In the genomic region with DNA sequence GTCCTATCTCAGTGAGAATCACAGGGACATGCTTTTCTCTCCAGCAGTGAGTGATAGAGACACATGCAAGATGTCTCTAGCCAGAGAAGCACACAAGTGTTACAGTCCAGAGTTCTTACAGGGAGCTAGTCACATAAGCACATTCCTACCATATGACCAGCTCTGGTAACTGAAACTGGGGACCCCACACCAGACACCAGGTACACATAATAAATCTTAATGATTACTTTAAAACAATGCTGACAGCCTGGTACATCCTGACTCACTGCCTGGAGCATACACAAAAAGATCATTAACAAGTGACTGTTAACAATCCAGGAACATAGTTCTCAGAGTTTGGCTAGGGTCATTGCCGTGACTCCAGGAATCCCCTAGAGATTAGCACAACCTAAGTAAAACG, we compare ENCODE assay signal across 18 cellular contexts. TPM values are rescaled to one million over a fixed set of nuclear protein-coding genes. Genes with fewer than 3 reads are reported as not detected.
A peak's percentile ranks its signal among the peaks of the same experiment; 100 is the strongest.
DNase-seq lines count a peak whose midpoint lies in the region; ATAC-seq, FAIRE-seq and TF ChIP-seq lines count a peak whose summit lies in the region.
"Had no signal": no experiment of that assay in that cellular context is flagged by ENCODE, and none has a peak within 500 bp of the region (broad histone marks: within the 10 kb centered on the region; RNA-seq: fewer than 3 reads in every experiment).

No MANE protein-coding gene starts in this region.

- H3K36me3 Mint-ChIP-seq in natural killer cell treated with Interleukin-12 subunit alpha and Interleukin-12 subunit beta and Interleukin-15 and Interleukin-18, amount 100 ng/mL, for 72 hours, result peaks cover 11% of the 10 kb centered on the region

- DNase-seq in A172 (ENCODE audit: low spot score) (peak; percentile 50), HTR-8/SVneo (ENCODE audit: insufficient read length, low spot score) (peak; percentile 2), endothelial cell of umbilical vein (ENCODE audit: low read depth, low spot score) (peak; percentile 70), mesenchymal stem cell (peak; percentile 88), small intestine (no peak), left lung (no peak)
- no peak for DNase-seq in stimulated activated CD4-positive, alpha-beta T cell treated with anti-CD3 and anti-CD28 coated beads, Interleukin-4, amount 100 ng/mL, for 4 hours
- DNase-seq in natural killer cell treated with Interleukin-12 subunit alpha and Interleukin-12 subunit beta and Interleukin-15 and Interleukin-18, amount 100 ng/mL, for 72 hours (ENCODE audit: low spot score), result no peak
- DNase-seq: activated CD4-positive, alpha-beta memory T cell treated with anti-CD3 and anti-CD28 coated beads for 36 hours; activated gamma-delta T cell; esophagus squamous epithelium; GOT3; naive thymus-derived CD4-positive, alpha-beta T cell; NCI-H2227 treated with DMSO at 0.1 percent for 48 hours; RPMI8226 had no signal

- H3K4me2 ChIP-seq in endothelial cell of umbilical vein (ENCODE audit: insufficient read depth, low read length) (peak overlapping the region; percentile 61), mesenchymal stem cell (ENCODE audit: low read length, poor library complexity, severe bottlenecking) (no peak overlapping the region)

- peak overlapping the region in 1 of 2 donors; percentile 4 for H3K27ac Mint-ChIP-seq in natural killer cell treated with Interleukin-12 subunit alpha and Interleukin-12 subunit beta and Interleukin-15 and Interleukin-18, amount 100 ng/mL, for 72 hours
- H3K27ac Mint-ChIP-seq: activated CD4-positive, alpha-beta memory T cell treated with anti-CD3 and anti-CD28 coated beads for 36 hours; naive thymus-derived CD4-positive, alpha-beta T cell had no signal

- H3K4me1 Mint-ChIP-seq in natural killer cell treated with Interleukin-12 subunit alpha and Interleukin-12 subunit beta and Interleukin-15 and Interleukin-18, amount 100 ng/mL, for 72 hours (ENCODE audit: low read depth in 2 of 2), result peaks cover 7 to 9% of the 10 kb centered on the region in 2 donors

- TF ChIP-seq POLR2A in endothelial cell of umbilical vein (IDR thresholded peaks at IDR 0.05; ENCODE audit: low read depth, low read length), result no peak

- TF ChIP-seq CTCF in endothelial cell of umbilical vein (IDR thresholded peaks at IDR 0.05; ENCODE audit: extremely low read depth in 1 of 2, insufficient read depth in 1 of 2, low read depth in 1 of 2, low read length in 2 of 2) (no peak), left lung (IDR thresholded peaks at IDR 0.05) (no peak)

- H3K9me1 ChIP-seq in endothelial cell of umbilical vein (replicated peaks; ENCODE audit: control insufficient read depth, extremely low read depth, insufficient read depth, low read length), result no peaks in the 10 kb centered on the region

- H2AK5ac ChIP-seq in mesenchymal stem cell (ENCODE audit: low read length, severe bottlenecking), result no peak overlapping the region

- H3K9me3 ChIP-seq in endothelial cell of umbilical vein (replicated peaks; ENCODE audit: control insufficient read depth, insufficient read depth, low read length), result no peaks in the 10 kb centered on the region
- no peaks in the 10 kb centered on the region for H3K9me3 ChIP-seq in mesenchymal stem cell (ENCODE audit: control insufficient read depth, low read length)
- H3K9me3 ChIP-seq in small intestine (ENCODE audit: control insufficient read depth, low read depth), result no peaks in the 10 kb centered on the region
- peaks cover 0 to 7% of the 10 kb centered on the region in 2 donors for H3K9me3 ChIP-seq in left lung
- H3K9me3 ChIP-seq: esophagus squamous epithelium had no signal

- BruUV-seq in endothelial cell of umbilical vein (replicated peaks; lab: Mats Ljungman, UMichigan), result no TSS peak

- no peak overlapping the region for H3K4me3 Mint-ChIP-seq in natural killer cell treated with Interleukin-12 subunit alpha and Interleukin-12 subunit beta and Interleukin-15 and Interleukin-18, amount 100 ng/mL, for 72 hours
- H3K4me3 Mint-ChIP-seq: activated CD4-positive, alpha-beta memory T cell treated with anti-CD3 and anti-CD28 coated beads for 36 hours; naive thymus-derived CD4-positive, alpha-beta T cell had no signal

- FAIRE-seq in HTR-8/SVneo (lab: Jason Lieb, UNC) (no peak), endothelial cell of umbilical vein (lab: Jason Lieb, UNC) (peak; percentile 66), small intestine (lab: Jason Lieb, UNC) (no peak)
- FAIRE-seq: A204.1, GM12892, GM19239 had no signal

- H3K14ac ChIP-seq in mesenchymal stem cell (ENCODE audit: low read length in 2 of 2), result no peak overlapping the region

- no peak overlapping the region for H3K9ac ChIP-seq in endothelial cell of umbilical vein (replicated peaks; ENCODE audit: extremely low read depth, insufficient read depth, low read length)
- H3K9ac ChIP-seq in mesenchymal stem cell (ENCODE audit: low read length), result no peak overlapping the region

- no peak overlapping the region for H3K4ac ChIP-seq in mesenchymal stem cell (ENCODE audit: low read depth in 1 of 2, low read length in 2 of 2)

- H3K27me3 ChIP-seq in endothelial cell of umbilical vein (ENCODE audit: control insufficient read depth in 2 of 2, insufficient read depth in 2 of 2, low read length in 2 of 2), result no peaks in the 10 kb centered on the region
- H3K27me3 ChIP-seq in mesenchymal stem cell (ENCODE audit: control insufficient read depth in 1 of 2, insufficient read depth in 1 of 2, low read length in 2 of 2), result no peaks in the 10 kb centered on the region
- H3K27me3 ChIP-seq in small intestine (ENCODE audit: control insufficient read depth in 2 of 2, insufficient read depth in 2 of 2, low read length in 2 of 2), result no peaks in the 10 kb centered on the region
- no peaks in the 10 kb centered on the region for H3K27me3 ChIP-seq in left lung
- H3K27me3 ChIP-seq: esophagus squamous epithelium had no signal

- peak overlapping the region; percentile 53 for H4K8ac ChIP-seq in mesenchymal stem cell (ENCODE audit: low read length)

- peaks cover 2% of the 10 kb centered on the region for H4K20me1 ChIP-seq in endothelial cell of umbilical vein (replicated peaks; ENCODE audit: control insufficient read depth, extremely low read depth, insufficient read depth, low read length)

- no peak overlapping the region for H2AFZ ChIP-seq in endothelial cell of umbilical vein (ENCODE audit: low read depth, low read length)
- H2AFZ ChIP-seq in mesenchymal stem cell (ENCODE audit: low read depth, low read length), result no peak overlapping the region

- CTCF ChIA-PET in endothelial cell of umbilical vein (lab: Charles Lee), result interaction anchor here (0.8 to 1.3 kb wide), 4 partner anchors 11 to 249 kb away, joined by 3 to 5 read pairs (median 4); no protein-coding TSS in a partner anchor

- no peak overlapping the region for H2BK15ac ChIP-seq in mesenchymal stem cell (ENCODE audit: low read depth, poor library complexity, severe bottlenecking)

- no peaks in the 10 kb centered on the region for H3K36me3 ChIP-seq in endothelial cell of umbilical vein (ENCODE audit: control insufficient read depth in 2 of 2, extremely low read depth in 1 of 2, insufficient read depth in 2 of 2, low read length in 2 of 2)
- H3K36me3 ChIP-seq in mesenchymal stem cell (ENCODE audit: control insufficient read depth in 1 of 2, insufficient read depth in 2 of 2, low read depth in 1 of 2, low read length in 2 of 2), result peaks cover 0 to 4% of the 10 kb centered on the region in 2 experiments
- H3K36me3 ChIP-seq in small intestine (ENCODE audit: control insufficient read depth in 2 of 2, insufficient read depth in 2 of 2, low read length in 2 of 2), result no peaks in the 10 kb centered on the region
- no peaks in the 10 kb centered on the region for H3K36me3 ChIP-seq in left lung

- H4K91ac ChIP-seq in mesenchymal stem cell (ENCODE audit: low read length), result no peak overlapping the region

- H3K4me1 ChIP-seq in endothelial cell of umbilical vein (ENCODE audit: control insufficient read depth, extremely low read depth, insufficient read depth, low read length), result peaks cover 25% of the 10 kb centered on the region
- H3K4me1 ChIP-seq in mesenchymal stem cell (ENCODE audit: control insufficient read depth, insufficient read depth, low read depth, low read length), result no peaks in the 10 kb centered on the region
- H3K4me1 ChIP-seq in small intestine (ENCODE audit: control insufficient read depth in 2 of 2, insufficient read depth in 1 of 2, low read depth in 1 of 2, low read length in 1 of 2), result peaks cover 0 to 2% of the 10 kb centered on the region in 2 donors
- H3K4me1 ChIP-seq in left lung, result no peaks in the 10 kb centered on the region

- WGBS in mesenchymal stem cell, result no CpG with 5 or more reads among the region's 2 CpGs
- WGBS in small intestine, 3 donors, result 60 to 82% (median 69%) methylated on average over 2 of the region's 2 CpGs

- H3K4me3 ChIP-seq in endothelial cell of umbilical vein (replicated peaks in 1 of 3; ENCODE audit: insufficient read depth in 1 of 3, low read depth in 1 of 3, low read length in 3 of 3) (no peak overlapping the region), mesenchymal stem cell (ENCODE audit: insufficient read depth in 1 of 2, low read depth in 1 of 2, low read length in 2 of 2) (no peak overlapping the region), small intestine (ENCODE audit: low read depth in 1 of 2, low read length in 2 of 2) (no peak overlapping the region), left lung (no peak overlapping the region)
- H3K4me3 ChIP-seq: esophagus squamous epithelium had no signal

- H3K23ac ChIP-seq in mesenchymal stem cell (ENCODE audit: low read length in 2 of 2), result no peak overlapping the region

- no peak for ATAC-seq in natural killer cell treated with Interleukin-12 subunit alpha and Interleukin-12 subunit beta and Interleukin-15 and Interleukin-18, amount 100 ng/mL, for 72 hours
- no peak for ATAC-seq in left lung
- ATAC-seq: naive thymus-derived CD4-positive, alpha-beta T cell had no signal

- peak overlapping the region in 1 of 2 experiments; percentile 51 for H2BK12ac ChIP-seq in mesenchymal stem cell (ENCODE audit: low read length in 2 of 2)

- dilution Hi-C loops in endothelial cell of umbilical vein (cut with MboI; ENCODE audit: extremely low pct_ligation_motif_present, low sequenced_read_pairs), result no loop called here

- no peak overlapping the region for H2BK5ac ChIP-seq in mesenchymal stem cell (ENCODE audit: low read depth, low read length, poor library complexity, severe bottlenecking)

- H2BK120ac ChIP-seq in mesenchymal stem cell (ENCODE audit: low read depth, low read length), result no peak overlapping the region

- H3K79me1 ChIP-seq in mesenchymal stem cell (replicated peaks; ENCODE audit: low read length, poor library complexity, severe bottlenecking), result peaks cover 20% of the 10 kb centered on the region

- intact Hi-C loops in endothelial cell of umbilical vein (cut with micrococcal nuclease), result loop anchor here (5.0 kb wide), 1 partner anchor 228 kb away; no protein-coding TSS in a partner anchor
- intact Hi-C loops in left lung (cut with DNase I), result no loop called here

- H3K27ac ChIP-seq in endothelial cell of umbilical vein (ENCODE audit: insufficient read depth, low read depth, low read length) (peak overlapping the region; percentile 67), mesenchymal stem cell (ENCODE audit: low read length, poor library complexity, severe bottlenecking) (peak overlapping the region; percentile 83), small intestine (ENCODE audit: low read depth in 1 of 2, low read length in 1 of 2) (no peak overlapping the region), left lung (peak overlapping the region in 1 of 2 donors; percentile 16)
- H3K27ac ChIP-seq: esophagus squamous epithelium had no signal

- POLR2A ChIA-PET in endothelial cell of umbilical vein (lab: Charles Lee), result no interaction called here

- peaks cover 3% of the 10 kb centered on the region for H3K9me3 Mint-ChIP-seq in natural killer cell treated with Interleukin-12 subunit alpha and Interleukin-12 subunit beta and Interleukin-15 and Interleukin-18, amount 100 ng/mL, for 72 hours

- peaks cover 54% of the 10 kb centered on the region for H3K79me2 ChIP-seq in endothelial cell of umbilical vein (ENCODE audit: control insufficient read depth, insufficient read depth, low read length)

- peak overlapping the region; percentile 73 to 76 for H3K18ac ChIP-seq in mesenchymal stem cell (ENCODE audit: low read depth in 1 of 2, low read length in 2 of 2)

- no peaks in the 10 kb centered on the region for H3K27me3 Mint-ChIP-seq in natural killer cell treated with Interleukin-12 subunit alpha and Interleukin-12 subunit beta and Interleukin-15 and Interleukin-18, amount 100 ng/mL, for 72 hours
- H3K27me3 Mint-ChIP-seq: activated CD4-positive, alpha-beta memory T cell treated with anti-CD3 and anti-CD28 coated beads for 36 hours; naive thymus-derived CD4-positive, alpha-beta T cell had no signal

RNA-seq across cellular contexts. Expression of gene GALNT1, which starts 53.6 kb away (rescaled TPM):
- total RNA-seq in A172 (2014; rRNA removed; shearing (Covaris generic)), result 144 TPM in 2 replicates
- total RNA-seq in endothelial cell of umbilical vein, result 337 and 360 TPM in 2 replicates
- 67.7 and 89.9 TPM in 2 replicates for polyA plus RNA-seq in endothelial cell of umbilical vein
- polyA plus RNA-seq in endothelial cell of umbilical vein (2011; cell fraction: cytosol; rRNA removed), result 139 and 144 TPM in 2 replicates
- polyA plus RNA-seq in endothelial cell of umbilical vein (2011; cell fraction: nucleus; rRNA removed), result 61.6 and 91.9 TPM in 2 replicates
- polyA plus RNA-seq in endothelial cell of umbilical vein (2012), result 237 and 304 TPM in 2 replicates
- 254 and 269 TPM in 2 replicates for polyA minus RNA-seq in endothelial cell of umbilical vein
- polyA minus RNA-seq in endothelial cell of umbilical vein (2011; cell fraction: cytosol; rRNA and poly(A)+ RNA removed), result 19.5 TPM
- 119 and 168 TPM in 2 replicates for polyA minus RNA-seq in endothelial cell of umbilical vein (2011; cell fraction: nucleus; rRNA and poly(A)+ RNA removed)
- 125 TPM for polyA plus RNA-seq in mesenchymal stem cell (2013, experiment 1 of 2)
- 124 TPM for polyA plus RNA-seq in mesenchymal stem cell (2013, experiment 2 of 2)
- total RNA-seq in natural killer cell treated with Interleukin-12 subunit alpha and Interleukin-12 subunit beta and Interleukin-15 and Interleukin-18, amount 100 ng/mL, for 72 hours, result 10 to 100 TPM; 60.2 to 72.7 TPM
- polyA plus RNA-seq in small intestine, result 10 to 100 TPM; 18.4 to 48.1 (median 24.6) TPM
- total RNA-seq in left lung, result 100 to 1,000 TPM in 1 of 2 donors, 10 to 100 TPM in 1; 82.5 to 109 TPM

Comparison
In these comparisons a context has a peak if more than half of its experiments do, and no peak if none do; other contexts are left out.
1. DNase-seq: peak in A172 (single experiment), HTR-8/SVneo (single experiment), endothelial cell of umbilical vein (single experiment) and mesenchymal stem cell (single experiment); none in stimulated activated CD4-positive, alpha-beta T cell treated with anti-CD3 and anti-CD28 coated beads, Interleukin-4, amount 100 ng/mL, for 4 hours (0 of 2), natural killer cell treated with Interleukin-12 subunit alpha and Interleukin-12 subunit beta and Interleukin-15 and Interleukin-18, amount 100 ng/mL, for 72 hours (single experiment), small intestine (single experiment) and left lung (0 of 2).
2. H3K27ac ChIP-seq: peak in endothelial cell of umbilical vein (single experiment) and mesenchymal stem cell (single experiment); none in small intestine (0 of 2).